Comparison of ENCODE assay signal across 13 cellular contexts in genomic region chr5:80185095-80185494, GRCh38.
A peak's percentile ranks its signal among the peaks of the same experiment; 100 is the strongest.
DNase-seq lines count a peak whose midpoint lies in the region; ATAC-seq and TF ChIP-seq lines count a peak whose summit lies in the region.
"Had no signal": no experiment of that assay in that cellular context is flagged by ENCODE, and none has a peak within 500 bp of the region (broad histone marks: within the 10 kb centered on the region; RNA-seq: fewer than 3 reads in every experiment).

No MANE protein-coding gene starts in this region.

- peak overlapping the region; percentile 91 for H3K4me2 ChIP-seq in BLaER1

- H3K36me3 Mint-ChIP-seq in activated naive CD4-positive, alpha-beta T cell treated with anti-CD3 and anti-CD28 coated beads, Interleukin-2, amount 50 U/mL, for 72 hours: peaks cover 0 to 8% of the 10 kb centered on the region in 2 donors
- H3K36me3 Mint-ChIP-seq in mesothelial cell of epicardium: no peaks in the 10 kb centered on the region

- no peak overlapping the region for H3K4me3 Mint-ChIP-seq in mesothelial cell of epicardium
- H3K4me3 Mint-ChIP-seq: B cell, HFFc6 had no signal

- no peaks in the 10 kb centered on the region for H3K9me3 Mint-ChIP-seq in activated naive CD4-positive, alpha-beta T cell treated with anti-CD3 and anti-CD28 coated beads, Interleukin-2, amount 50 U/mL, for 72 hours
- no peaks in the 10 kb centered on the region for H3K9me3 Mint-ChIP-seq in mesothelial cell of epicardium
- H3K9me3 Mint-ChIP-seq: HFFc6 had no signal

- H3K27ac Mint-ChIP-seq in activated naive CD4-positive, alpha-beta T cell treated with anti-CD3 and anti-CD28 coated beads, Interleukin-2, amount 50 U/mL, for 72 hours: peak overlapping the region; percentile 92 to 97
- peak overlapping the region; percentile 88 for H3K27ac Mint-ChIP-seq in mesothelial cell of epicardium
- H3K27ac Mint-ChIP-seq: B cell, HFFc6 had no signal

- no peaks in the 10 kb centered on the region for H4K20me1 ChIP-seq in BLaER1

- H3K9me3 ChIP-seq in BLaER1: no peaks in the 10 kb centered on the region
- no peaks in the 10 kb centered on the region for H3K9me3 ChIP-seq in HUES48 (ENCODE audit: control insufficient read depth, insufficient read depth, low read length)

- peaks cover 88% of the 10 kb centered on the region for H3K4me1 Mint-ChIP-seq in mesothelial cell of epicardium

- H3K4me3 ChIP-seq in BLaER1 (no peak overlapping the region), HUES48 (ENCODE audit: low read depth, low read length) (no peak overlapping the region)
- H3K4me3 ChIP-seq: skin epidermis had no signal

- TF ChIP-seq CTCF in mesothelial cell of epicardium (IDR thresholded peaks at IDR 0.05; ENCODE audit: unreplicated experiment): no peak

- H3K36me3 ChIP-seq in BLaER1 (peaks cover 21% of the 10 kb centered on the region; the same call in 1 of the 2 replicates), HUES48 (ENCODE audit: control insufficient read depth, insufficient read depth, low read length) (peaks cover 9% of the 10 kb centered on the region)

- H3K27me3 ChIP-seq in BLaER1 (no peaks in the 10 kb centered on the region), HUES48 (ENCODE audit: control insufficient read depth, insufficient read depth, low read length) (no peaks in the 10 kb centered on the region)

- no peak for DNase-seq in activated naive CD4-positive, alpha-beta T cell treated with anti-CD3 and anti-CD28 coated beads, Interleukin-2, amount 50 U/mL, for 72 hours (ENCODE audit: low spot score in 2 of 2)
- DNase-seq in mesothelial cell of epicardium (ENCODE audit: low spot score in 2 of 2, unreplicated experiment in 2 of 2) (no peak), dedifferentiated amniotic fluid mesenchymal stem cell (ENCODE audit: extremely low spot score) (no peak), NCI-H1930 (lab: John Stamatoyannopoulos, UW) (no peak)
- DNase-seq: dermis blood vessel endothelial cell, HFFc6, NCI-H1105 had no signal

- H3K4me1 ChIP-seq in BLaER1 (peaks cover 100% of the 10 kb centered on the region), HUES48 (ENCODE audit: control insufficient read depth, insufficient read depth, low read length) (peaks cover 80% of the 10 kb centered on the region)

- H3K27me3 Mint-ChIP-seq in mesothelial cell of epicardium (ENCODE audit: low read depth): no peaks in the 10 kb centered on the region
- H3K27me3 Mint-ChIP-seq: B cell had no signal

- ATAC-seq in activated naive CD4-positive, alpha-beta T cell treated with anti-CD3 and anti-CD28 coated beads, Interleukin-2, amount 50 U/mL, for 72 hours: peak; percentile 25 to 56
- ATAC-seq in GM21619 (IDR thresholded peaks at IDR 0.05; ENCODE audit: unreplicated experiment) (no peak), HG03097 (IDR thresholded peaks at IDR 0.05; ENCODE audit: low FRiP score, unreplicated experiment) (no peak)

- H3K27ac ChIP-seq in BLaER1 (peak overlapping the region; percentile 93), HUES48 (ENCODE audit: low read depth, low read length) (peak overlapping the region; percentile 88)

- H3K9ac ChIP-seq in BLaER1 (peak overlapping the region; percentile 71), HUES48 (ENCODE audit: low read depth, low read length) (peak overlapping the region; percentile 24)

Comparison
In these comparisons a context has a peak if more than half of its experiments do, and no peak if none do; other contexts are left out.
1. ATAC-seq: peak in activated naive CD4-positive, alpha-beta T cell treated with anti-CD3 and anti-CD28 coated beads, Interleukin-2, amount 50 U/mL, for 72 hours (2 of 2); none in GM21619 (single experiment) and HG03097 (single experiment).